1 cellular context compared by ENCODE assay signal in the genomic region with DNA sequence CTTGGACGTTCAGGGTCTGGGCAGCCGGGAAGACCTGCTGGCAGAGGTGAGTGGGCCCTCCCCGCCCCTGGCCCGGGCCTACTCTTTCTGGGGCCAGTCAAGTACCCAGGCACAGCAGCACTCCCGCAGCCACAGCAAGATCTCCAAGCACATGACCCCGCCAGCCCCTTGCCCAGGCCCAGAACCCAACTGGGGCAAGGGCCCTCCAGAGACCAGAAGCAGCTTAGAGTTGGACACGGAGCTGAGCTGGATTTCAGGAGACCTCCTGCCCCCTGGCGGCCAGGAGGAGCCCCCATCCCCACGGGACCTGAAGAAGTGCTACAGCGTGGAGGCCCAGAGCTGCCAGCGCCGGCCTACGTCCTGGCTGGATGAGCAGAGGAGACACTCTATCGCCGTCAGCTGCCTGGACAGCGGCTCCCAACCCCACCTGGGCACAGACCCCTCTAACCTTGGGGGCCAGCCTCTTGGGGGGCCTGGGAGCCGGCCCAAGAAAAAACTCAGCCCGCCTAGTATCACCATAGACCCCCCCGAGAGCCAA.
TF ChIP-seq lines count a peak whose summit lies in the region.

No MANE protein-coding gene starts in this region.

TF ChIP-seq in GM23338, 12 proteins besides CTCF, POLR2A, EP300 and RAD21 (continued from another document):
- TF ChIP-seq, protein P1, sequence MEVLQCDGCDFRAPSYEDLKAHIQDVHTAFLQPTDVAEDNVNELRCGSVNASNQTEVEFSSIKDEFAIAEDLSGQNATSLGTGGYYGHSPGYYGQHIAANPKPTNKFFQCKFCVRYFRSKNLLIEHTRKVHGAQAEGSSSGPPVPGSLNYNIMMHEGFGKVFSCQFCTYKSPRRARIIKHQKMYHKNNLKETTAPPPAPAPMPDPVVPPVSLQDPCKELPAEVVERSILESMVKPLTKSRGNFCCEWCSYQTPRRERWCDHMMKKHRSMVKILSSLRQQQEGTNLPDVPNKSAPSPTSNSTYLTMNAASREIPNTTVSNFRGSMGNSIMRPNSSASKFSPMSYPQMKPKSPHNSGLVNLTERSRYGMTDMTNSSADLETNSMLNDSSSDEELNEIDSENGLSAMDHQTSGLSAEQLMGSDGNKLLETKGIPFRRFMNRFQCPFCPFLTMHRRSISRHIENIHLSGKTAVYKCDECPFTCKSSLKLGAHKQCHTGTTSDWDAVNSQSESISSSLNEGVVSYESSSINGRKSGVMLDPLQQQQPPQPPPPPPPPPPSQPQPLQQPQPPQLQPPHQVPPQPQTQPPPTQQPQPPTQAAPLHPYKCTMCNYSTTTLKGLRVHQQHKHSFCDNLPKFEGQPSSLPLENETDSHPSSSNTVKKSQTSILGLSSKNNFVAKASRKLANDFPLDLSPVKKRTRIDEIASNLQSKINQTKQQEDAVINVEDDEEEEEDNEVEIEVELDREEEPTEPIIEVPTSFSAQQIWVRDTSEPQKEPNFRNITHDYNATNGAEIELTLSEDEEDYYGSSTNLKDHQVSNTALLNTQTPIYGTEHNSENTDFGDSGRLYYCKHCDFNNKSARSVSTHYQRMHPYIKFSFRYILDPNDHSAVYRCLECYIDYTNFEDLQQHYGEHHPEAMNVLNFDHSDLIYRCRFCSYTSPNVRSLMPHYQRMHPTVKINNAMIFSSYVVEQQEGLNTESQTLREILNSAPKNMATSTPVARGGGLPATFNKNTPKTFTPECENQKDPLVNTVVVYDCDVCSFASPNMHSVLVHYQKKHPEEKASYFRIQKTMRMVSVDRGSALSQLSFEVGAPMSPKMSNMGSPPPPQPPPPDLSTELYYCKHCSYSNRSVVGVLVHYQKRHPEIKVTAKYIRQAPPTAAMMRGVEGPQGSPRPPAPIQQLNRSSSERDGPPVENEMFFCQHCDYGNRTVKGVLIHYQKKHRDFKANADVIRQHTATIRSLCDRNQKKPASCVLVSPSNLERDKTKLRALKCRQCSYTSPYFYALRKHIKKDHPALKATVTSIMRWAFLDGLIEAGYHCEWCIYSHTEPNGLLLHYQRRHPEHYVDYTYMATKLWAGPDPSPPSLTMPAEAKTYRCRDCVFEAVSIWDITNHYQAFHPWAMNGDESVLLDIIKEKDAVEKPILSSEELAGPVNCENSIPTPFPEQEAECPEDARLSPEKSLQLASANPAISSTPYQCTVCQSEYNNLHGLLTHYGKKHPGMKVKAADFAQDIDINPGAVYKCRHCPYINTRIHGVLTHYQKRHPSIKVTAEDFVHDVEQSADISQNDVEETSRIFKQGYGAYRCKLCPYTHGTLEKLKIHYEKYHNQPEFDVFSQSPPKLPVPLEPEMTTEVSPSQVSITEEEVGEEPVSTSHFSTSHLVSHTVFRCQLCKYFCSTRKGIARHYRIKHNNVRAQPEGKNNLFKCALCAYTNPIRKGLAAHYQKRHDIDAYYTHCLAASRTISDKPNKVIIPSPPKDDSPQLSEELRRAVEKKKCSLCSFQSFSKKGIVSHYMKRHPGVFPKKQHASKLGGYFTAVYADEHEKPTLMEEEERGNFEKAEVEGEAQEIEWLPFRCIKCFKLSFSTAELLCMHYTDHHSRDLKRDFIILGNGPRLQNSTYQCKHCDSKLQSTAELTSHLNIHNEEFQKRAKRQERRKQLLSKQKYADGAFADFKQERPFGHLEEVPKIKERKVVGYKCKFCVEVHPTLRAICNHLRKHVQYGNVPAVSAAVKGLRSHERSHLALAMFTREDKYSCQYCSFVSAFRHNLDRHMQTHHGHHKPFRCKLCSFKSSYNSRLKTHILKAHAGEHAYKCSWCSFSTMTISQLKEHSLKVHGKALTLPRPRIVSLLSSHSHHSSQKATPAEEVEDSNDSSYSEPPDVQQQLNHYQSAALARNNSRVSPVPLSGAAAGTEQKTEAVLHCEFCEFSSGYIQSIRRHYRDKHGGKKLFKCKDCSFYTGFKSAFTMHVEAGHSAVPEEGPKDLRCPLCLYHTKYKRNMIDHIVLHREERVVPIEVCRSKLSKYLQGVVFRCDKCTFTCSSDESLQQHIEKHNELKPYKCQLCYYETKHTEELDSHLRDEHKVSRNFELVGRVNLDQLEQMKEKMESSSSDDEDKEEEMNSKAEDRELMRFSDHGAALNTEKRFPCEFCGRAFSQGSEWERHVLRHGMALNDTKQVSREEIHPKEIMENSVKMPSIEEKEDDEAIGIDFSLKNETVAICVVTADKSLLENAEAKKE (CRISPR knock-in tag; IDR thresholded peaks at IDR 0.05) = no peak
- TF ChIP-seq JUNB (IDR thresholded peaks at IDR 0.05; ENCODE audit: unreplicated experiment) = no peak
- TF ChIP-seq ZNF114 (CRISPR knock-in tag; IDR thresholded peaks at IDR 0.05) = no peak
- no peak for TF ChIP-seq EZH2phosphoT487 (IDR thresholded peaks at IDR 0.05; ENCODE audit: unreplicated experiment)
- TF ChIP-seq POLR2AphosphoS5 (IDR thresholded peaks at IDR 0.05; ENCODE audit: low read depth) = no peak
- no peak for TF ChIP-seq CREB1 (CRISPR knock-in tag; IDR thresholded peaks at IDR 0.05; ENCODE audit: low read depth)
- no peak for TF ChIP-seq EZH2 (IDR thresholded peaks at IDR 0.05; ENCODE audit: low read depth, unreplicated experiment)
- TF ChIP-seq STAT1 (IDR thresholded peaks at IDR 0.05; ENCODE audit: unreplicated experiment) = no peak
- no peak for TF ChIP-seq ETS1 (IDR thresholded peaks at IDR 0.05)
- no peak for TF ChIP-seq ZNF331 (CRISPR knock-in tag; IDR thresholded peaks at IDR 0.05; ENCODE audit: low read depth)
- no peak for TF ChIP-seq NANOG (IDR thresholded peaks at IDR 0.05; ENCODE audit: borderline replicate concordance)
